Comparison of ENCODE assay signal across 9 cellular contexts in genomic region chr17:45131294-45131615, GRCh38. TPM values are rescaled to one million over a fixed set of nuclear protein-coding genes. Genes with fewer than 3 reads are reported as not detected.
DNase-seq lines count a peak whose midpoint lies in the region; ATAC-seq and TF ChIP-seq lines count a peak whose summit lies in the region.
"Had no signal": no experiment of that assay in that cellular context is flagged by ENCODE, and none has a peak within 500 bp of the region (broad histone marks: within the 10 kb centered on the region; RNA-seq: fewer than 3 reads in every experiment).

No MANE protein-coding gene starts in this region.

- H3K36me3 ChIP-seq in Caco-2 (ENCODE audit: control insufficient read depth, insufficient read depth, low read length), result no peaks in the 10 kb centered on the region; the same call in 1 of the 2 replicates
- no peaks in the 10 kb centered on the region for H3K36me3 ChIP-seq in Peyer's patch
- no peaks in the 10 kb centered on the region for H3K36me3 ChIP-seq in esophagus (ENCODE audit: control insufficient read depth in 2 of 2, insufficient read depth in 2 of 2, low read length in 1 of 2)
- no peaks in the 10 kb centered on the region for H3K36me3 ChIP-seq in trophoblast cell (ENCODE audit: control insufficient read depth in 1 of 2, insufficient read depth in 2 of 2, low read length in 2 of 2)

- no peak overlapping the region for H2BK120ac ChIP-seq in trophoblast cell (ENCODE audit: insufficient read depth, low read length, poor library complexity)

- H4K8ac ChIP-seq in trophoblast cell (ENCODE audit: low read depth, low read length), result no peak overlapping the region

- no peak overlapping the region for H2AFZ ChIP-seq in trophoblast cell (ENCODE audit: insufficient read depth, low read length, poor library complexity)

- H3K79me2 ChIP-seq in trophoblast cell (ENCODE audit: control insufficient read depth, insufficient read depth, low read length, poor library complexity), result peaks cover 6% of the 10 kb centered on the region

- H4K12ac ChIP-seq in trophoblast cell (ENCODE audit: low read depth, low read length), result no peak overlapping the region

- peaks cover 32% of the 10 kb centered on the region for H3K79me1 ChIP-seq in trophoblast cell (ENCODE audit: low read length)

- peaks cover 53% of the 10 kb centered on the region for H3K4me1 ChIP-seq in Caco-2
- H3K4me1 ChIP-seq in Peyer's patch, result peaks cover 5 to 50% (median 10%) of the 10 kb centered on the region in 4 donors
- peaks cover 14 to 43% of the 10 kb centered on the region in 2 donors for H3K4me1 ChIP-seq in esophagus (ENCODE audit: control insufficient read depth in 2 of 2, insufficient read depth in 2 of 2, low read length in 1 of 2)
- H3K4me1 ChIP-seq in trophoblast cell (ENCODE audit: control insufficient read depth in 1 of 2, insufficient read depth in 2 of 2, low read length in 2 of 2), result peaks cover 42 to 49% of the 10 kb centered on the region in 2 experiments

- H4K91ac ChIP-seq in trophoblast cell (ENCODE audit: low read depth, low read length), result peak overlapping the region; percentile 26

- H3K27me3 ChIP-seq in Caco-2 (replicated peaks; ENCODE audit: control insufficient read depth, insufficient read depth, low read length) (no peaks in the 10 kb centered on the region), Peyer's patch (no peaks in the 10 kb centered on the region), esophagus (ENCODE audit: control insufficient read depth in 1 of 2, insufficient read depth in 2 of 2, low read length in 2 of 2) (no peaks in the 10 kb centered on the region), trophoblast cell (ENCODE audit: insufficient read depth, low read length) (no peaks in the 10 kb centered on the region)

- H3K9me3 ChIP-seq in Caco-2, result no peaks in the 10 kb centered on the region
- H3K9me3 ChIP-seq in Peyer's patch, result no peaks in the 10 kb centered on the region
- no peaks in the 10 kb centered on the region for H3K9me3 ChIP-seq in esophagus (ENCODE audit: control insufficient read depth in 2 of 2, insufficient read depth in 1 of 2, low read depth in 1 of 2, low read length in 1 of 2)
- no peaks in the 10 kb centered on the region for H3K9me3 ChIP-seq in trophoblast cell (ENCODE audit: insufficient read depth, low read depth, low read length)

- no peaks in the 10 kb centered on the region for H3K9me3 Mint-ChIP-seq in Caco-2 (ENCODE audit: unreplicated experiment)

- H3K23ac ChIP-seq in trophoblast cell (ENCODE audit: low read length), result no peak overlapping the region

- CTCF ChIA-PET in Caco-2 (lab: Charles Lee), result interaction anchor here (0.6 to 2.3 kb wide), 2 partner anchors 18 to 116 kb away, joined by 3 to 8 read pairs; partner anchors contain the start of gene HEXIM1

- peak overlapping the region; percentile 83 for H3K4me3 Mint-ChIP-seq in Caco-2 (ENCODE audit: unreplicated experiment)

- H2BK5ac ChIP-seq in trophoblast cell (ENCODE audit: low read depth, low read length, poor library complexity), result no peak overlapping the region

- intact Hi-C loops in Caco-2 (cut with micrococcal nuclease; ENCODE audit: unreplicated experiment), result loop anchor here (5.0 to 10.0 kb wide), 2 partner anchors 209 to 356 kb away; no protein-coding TSS in a partner anchor

- no peak overlapping the region for H3K14ac ChIP-seq in trophoblast cell (ENCODE audit: low read length)

- ATAC-seq in GM21737 (IDR thresholded peaks at IDR 0.05; ENCODE audit: unreplicated experiment) (no peak), GM18867 (IDR thresholded peaks at IDR 0.05; ENCODE audit: unreplicated experiment) (no peak), HG02870 (IDR thresholded peaks at IDR 0.05; ENCODE audit: unreplicated experiment) (no peak)

- DNase-seq in Caco-2 (no peak), Peyer's patch (no peak), trophoblast cell (no peak), NCI-H2029 treated with DMSO at 0.1 percent for 48 hours (lab: John Stamatoyannopoulos, UW) (no peak)
- DNase-seq: NCI-H2107 had no signal

- no peak overlapping the region for H3K27ac ChIP-seq in Peyer's patch
- H3K27ac ChIP-seq in esophagus (ENCODE audit: low read depth in 2 of 2, low read length in 1 of 2), result peak overlapping the region in 1 of 2 donors; percentile 81
- no peak overlapping the region for H3K27ac ChIP-seq in trophoblast cell (ENCODE audit: low read depth, low read length)

- TF ChIP-seq POLR2A in Peyer's patch (IDR thresholded peaks at IDR 0.05), result no peak

- POLR2A ChIA-PET in Caco-2 (lab: Charles Lee), result no interaction called here

- BruUV-seq in Caco-2 (replicated peaks; lab: Mats Ljungman, UMichigan), result no TSS peak

- no peak overlapping the region for H3K4ac ChIP-seq in trophoblast cell (ENCODE audit: low read depth, low read length)

- H3K4me3 ChIP-seq in Caco-2 (ENCODE audit: low read depth, low read length) (peak overlapping the region; percentile 85; the same call in 1 of the 2 replicates), Peyer's patch (peak overlapping the region; percentile 59 to 91 (median 76)), esophagus (ENCODE audit: low read depth in 1 of 2, low read length in 2 of 2) (peak overlapping the region; percentile 67 to 73), trophoblast cell (ENCODE audit: low read depth, low read length) (no peak overlapping the region)

- no peak overlapping the region for H3K9ac ChIP-seq in trophoblast cell (ENCODE audit: low read length)

- H3K4me2 ChIP-seq in trophoblast cell (ENCODE audit: low read length), result peak overlapping the region; percentile 93

- peaks cover 36% of the 10 kb centered on the region for H3K4me1 Mint-ChIP-seq in Caco-2 (ENCODE audit: low read depth, unreplicated experiment)

- TF ChIP-seq CTCF in Caco-2 (IDR thresholded peaks at IDR 0.05; ENCODE audit: insufficient read depth in 1 of 2, low read depth in 1 of 2, low read length in 1 of 2, severe bottlenecking in 1 of 2, unreplicated experiment in 1 of 2) (no peak), Peyer's patch (IDR thresholded peaks at IDR 0.05) (no peak)

- 66 to 73% methylated on average over 9 of the region's 9 CpGs for WGBS in esophagus, 2 donors
- no CpG with 5 or more reads among the region's 9 CpGs for WGBS in trophoblast cell (ENCODE audit: extremely low coverage, insufficient coverage, insufficient read length)

- peaks cover 49% of the 10 kb centered on the region for H3K36me3 Mint-ChIP-seq in Caco-2 (ENCODE audit: insufficient read depth, unreplicated experiment)

- H3K18ac ChIP-seq in trophoblast cell (ENCODE audit: low read length), result peak overlapping the region; percentile 47

- H2AK5ac ChIP-seq in trophoblast cell (ENCODE audit: low read length), result peak overlapping the region; percentile 65

- H3K27me3 Mint-ChIP-seq in Caco-2 (ENCODE audit: insufficient read depth, unreplicated experiment), result no peaks in the 10 kb centered on the region

- H3K27ac Mint-ChIP-seq in Caco-2 (ENCODE audit: unreplicated experiment), result peak overlapping the region; percentile 58

- peak overlapping the region; percentile 11 for H2BK12ac ChIP-seq in trophoblast cell (ENCODE audit: low read length)

RNA-seq across cellular contexts. Expression of gene PLCD3, which starts 1.1 kb away (rescaled TPM):
- total RNA-seq in Caco-2 (2022), result 74.3 and 88.5 TPM in 2 replicates
- total RNA-seq in Peyer's patch, result 10 to 100 TPM; 11.6 to 44.4 (median 18.4) TPM
- 10 to 100 TPM; 34.2 to 47.3 TPM for polyA plus RNA-seq in esophagus
- polyA plus RNA-seq in trophoblast cell (2013), result 53.9 and 61.0 TPM in 2 replicates

RNA-seq across cellular contexts. Expression of gene ACBD4, which starts 4.2 kb away (rescaled TPM):
- total RNA-seq in Caco-2 (2022), result 21.2 and 21.6 TPM in 2 replicates
- total RNA-seq in Peyer's patch, result 100 to 1,000 TPM in 1 of 4 donors, 10 to 100 TPM in 3; 33.8 to 124 (median 76.3) TPM
- polyA plus RNA-seq in esophagus, result 1 to 10 TPM; 5.9 to 8.8 TPM
- polyA plus RNA-seq in trophoblast cell (2013), result 3.8 TPM in 2 replicates

RNA-seq across cellular contexts. Expression of gene HEXIM1, which starts 17.0 kb away (rescaled TPM):
- 71.0 and 78.0 TPM in 2 replicates for total RNA-seq in Caco-2 (2022)
- 10 to 100 TPM; 24.3 to 41.8 (median 31.7) TPM for total RNA-seq in Peyer's patch
- 10 to 100 TPM; 20.4 to 24.2 TPM for polyA plus RNA-seq in esophagus
- polyA plus RNA-seq in trophoblast cell (2013), result 108 and 114 TPM in 2 replicates

RNA-seq across cellular contexts. Expression of gene HEXIM2, which starts 30.4 kb away (rescaled TPM):
- 12.7 and 13.6 TPM in 2 replicates for total RNA-seq in Caco-2 (2022)
- 10 to 100 TPM in 3 of 4 donors, 1 to 10 TPM in 1; 8.4 to 28.9 (median 11.2) TPM for total RNA-seq in Peyer's patch
- 1 to 10 TPM; 3.7 to 4.5 TPM for polyA plus RNA-seq in esophagus
- 4.2 and 4.3 TPM in 2 replicates for polyA plus RNA-seq in trophoblast cell (2013)
